In genomic region chr20:6112965-6113364, GRCh38 we compare ENCODE assay signal across 5 cellular contexts. TPM values are rescaled to one million over a fixed set of nuclear protein-coding genes. Genes with fewer than 3 reads are reported as not detected.
"Had no signal": no experiment of that assay in that cellular context is flagged by ENCODE, and none has a peak within 500 bp of the region (broad histone marks: within the 10 kb centered on the region; RNA-seq: fewer than 3 reads in every experiment).

No MANE protein-coding gene starts in this region.

RNA-seq across cellular contexts. Expression of gene LRRN4, which starts 59.1 kb away (rescaled TPM):
- total RNA-seq: thyroid gland, tibial nerve, ureter, vagina had no signal
- polyA plus RNA-seq: urinary bladder had no signal
